ENCODE assay signal across 12 cellular contexts in the genomic region with DNA sequence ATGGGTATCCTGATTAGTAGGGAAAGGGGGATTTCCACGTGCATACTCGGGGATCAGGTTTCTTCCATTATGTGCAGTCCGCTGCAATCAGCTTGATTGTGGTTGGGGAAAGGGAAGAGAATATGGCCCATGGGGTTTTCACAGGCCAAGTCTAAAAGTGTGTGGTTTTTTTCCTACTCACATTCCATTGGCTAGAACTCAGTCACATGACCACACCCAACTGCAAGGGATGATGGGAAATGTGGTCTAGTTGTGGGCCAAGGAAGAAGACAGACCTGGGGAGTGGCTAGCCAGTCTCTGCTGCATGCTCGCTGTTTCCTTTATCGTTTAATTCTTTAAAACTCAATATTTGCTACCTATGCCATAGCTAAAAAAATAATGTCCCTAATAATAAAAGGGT.
A peak's percentile ranks its signal among the peaks of the same experiment; 100 is the strongest.
DNase-seq lines count a peak whose midpoint lies in the region; ATAC-seq lines count a peak whose summit lies in the region.
"Had no signal": no experiment of that assay in that cellular context is flagged by ENCODE, and none has a peak within 500 bp of the region (broad histone marks: within the 10 kb centered on the region; RNA-seq: fewer than 3 reads in every experiment).

No MANE protein-coding gene starts in this region.

- DNase-seq in ELF-1 (ENCODE audit: low read depth, low spot score) (peak; percentile 73), HT1080 (ENCODE audit: low read depth) (peak; percentile 60), RPMI8226 (peak; percentile 20), iPS DF 19.7 (ENCODE audit: low read depth, low spot score) (peak; percentile 87), HPDE6-E6E7 (ENCODE audit: extremely low spot score) (no peak)
- DNase-seq in NK-92 treated with Interleukin-12 subunit alpha and Interleukin-12 subunit beta, amount 100 ng/mL, for 24 hours (lab: John Stamatoyannopoulos, UW) = no peak
- DNase-seq: activated gamma-delta T cell, Kasumi-1, natural killer cell had no signal

- ATAC-seq in GM19455 (IDR thresholded peaks at IDR 0.05; ENCODE audit: unreplicated experiment) = no peak
- no peak for ATAC-seq in HG03097 (IDR thresholded peaks at IDR 0.05; ENCODE audit: low FRiP score, unreplicated experiment)
- ATAC-seq: activated CD4-positive, CD25-positive, alpha-beta regulatory T cell treated with anti-CD3 and anti-CD28 coated beads, Interleukin-2, amount 50 U/mL, for 24 hours; natural killer cell had no signal

Comparison
In these comparisons a context has a peak if more than half of its experiments do, and no peak if none do; other contexts are left out.
1. DNase-seq: peak in ELF-1 (single experiment), HT1080 (single experiment), RPMI8226 (single experiment) and iPS DF 19.7 (single experiment); none in HPDE6-E6E7 (single experiment) and NK-92 treated with Interleukin-12 subunit alpha and Interleukin-12 subunit beta, amount 100 ng/mL, for 24 hours (single experiment).